Comparison of ENCODE assay signal across 10 cellular contexts in the genomic region with DNA sequence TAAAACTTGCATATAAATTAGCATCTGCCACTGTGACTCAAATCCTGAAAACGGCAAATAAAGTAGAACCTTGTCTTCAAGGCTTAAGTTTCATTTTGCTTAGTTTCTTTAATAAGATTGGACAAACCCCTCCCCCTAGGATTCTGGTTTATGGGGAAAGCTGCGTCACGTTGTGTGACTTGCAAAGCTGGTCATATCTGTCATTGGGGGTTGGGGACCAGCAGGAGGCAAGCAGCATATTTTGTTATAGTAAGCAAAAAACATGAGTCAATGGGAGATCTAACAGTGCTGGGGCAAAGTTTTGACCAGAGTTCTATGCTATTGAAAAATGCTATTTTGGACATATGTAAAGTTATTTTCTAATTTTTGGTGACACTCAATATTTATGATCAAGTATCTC.
DNase-seq lines count a peak whose midpoint lies in the region; ATAC-seq and TF ChIP-seq lines count a peak whose summit lies in the region.
"Had no signal": no experiment of that assay in that cellular context is flagged by ENCODE, and none has a peak within 500 bp of the region (broad histone marks: within the 10 kb centered on the region; RNA-seq: fewer than 3 reads in every experiment).

No MANE protein-coding gene starts in this region.

- CTCF ChIA-PET in PC-3 (lab: Charles Lee): interaction anchor here (0.5 kb wide), 1 partner anchor 326 kb away, joined by 3 read pairs; no protein-coding TSS in a partner anchor

- H3K27me3 ChIP-seq in PC-3 (ENCODE audit: low read length): no peaks in the 10 kb centered on the region
- H3K27me3 ChIP-seq: upper lobe of left lung had no signal

- no peaks in the 10 kb centered on the region for H4K20me1 ChIP-seq in PC-3 (ENCODE audit: low read length)

- no peak overlapping the region for H3K4me3 Mint-ChIP-seq in activated T-helper 17 cell treated with anti-CD3 and anti-CD28 coated beads, Interleukin-2, amount 50 U/mL, for 72 hours

- peak; percentile 53 for ATAC-seq in PC-3
- ATAC-seq in sciatic nerve: peak; percentile 82
- ATAC-seq in HG02884 (IDR thresholded peaks at IDR 0.05; ENCODE audit: unreplicated experiment): no peak
- no peak for ATAC-seq in activated T-helper 17 cell treated with anti-CD3 and anti-CD28 coated beads, Interleukin-2, amount 50 U/mL, for 72 hours (replicated peaks)

- H3K4me3 ChIP-seq in PC-3 (ENCODE audit: low read length) (peak overlapping the region; percentile 85), fibroblast of mammary gland (ENCODE audit: control insufficient read depth, low read depth, low read length) (peak overlapping the region; percentile 42)
- H3K4me3 ChIP-seq: GM12878 had no signal

- no peak overlapping the region for H3K27ac Mint-ChIP-seq in activated T-helper 17 cell treated with anti-CD3 and anti-CD28 coated beads, Interleukin-2, amount 50 U/mL, for 72 hours

- peak; percentile 85 for DNase-seq in EH (ENCODE audit: low read depth)
- peak; percentile 62 for DNase-seq in PC-3
- peak; percentile 71 for DNase-seq in fibroblast of mammary gland (ENCODE audit: low read depth)
- DNase-seq in sciatic nerve (ENCODE audit: low spot score): no peak
- DNase-seq in NOMO-1 (lab: John Stamatoyannopoulos, UW; ENCODE audit: unreplicated experiment in 2 of 2): no peak
- DNase-seq in activated T-cell treated with anti-CD3 and anti-CD28 coated beads, Interleukin-2, amount 50 U/mL, for 1 hour: no peak
- DNase-seq: upper lobe of left lung had no signal

- H3K9me3 ChIP-seq in PC-3 (ENCODE audit: low read length): no peaks in the 10 kb centered on the region
- H3K9me3 ChIP-seq: upper lobe of left lung had no signal

- intact Hi-C loops in PC-3 (cut with micrococcal nuclease): loop anchor here (2.0 to 10.0 kb wide), 2 partner anchors 410 to 736 kb away; a partner anchor contains a TSS
- intact Hi-C loops in sciatic nerve (cut with DNase I): loop anchor here (10.0 kb wide), 1 partner anchor 970 kb away; no protein-coding TSS in a partner anchor

- H3K36me3 Mint-ChIP-seq in activated T-helper 17 cell treated with anti-CD3 and anti-CD28 coated beads, Interleukin-2, amount 50 U/mL, for 72 hours (ENCODE audit: low read depth): no peaks in the 10 kb centered on the region

- H3K9me3 Mint-ChIP-seq in activated T-helper 17 cell treated with anti-CD3 and anti-CD28 coated beads, Interleukin-2, amount 50 U/mL, for 72 hours: peaks cover 4% of the 10 kb centered on the region

- H3K4me1 Mint-ChIP-seq in activated T-helper 17 cell treated with anti-CD3 and anti-CD28 coated beads, Interleukin-2, amount 50 U/mL, for 72 hours: no peaks in the 10 kb centered on the region

- H2AFZ ChIP-seq in PC-3 (ENCODE audit: low read length): peak overlapping the region; percentile 92

- H3F3A ChIP-seq in PC-3 (ENCODE audit: low read length, unreplicated experiment): no peaks in the 10 kb centered on the region

- no peaks in the 10 kb centered on the region for H3K79me2 ChIP-seq in PC-3 (ENCODE audit: low read length)

- POLR2A ChIA-PET in PC-3 (lab: Charles Lee; ENCODE audit: unreplicated experiment): no interaction called here

- peak overlapping the region; percentile 17; the same call in 1 of the 2 replicates for H3K27ac ChIP-seq in PC-3 (ENCODE audit: low read length)
- H3K27ac ChIP-seq: upper lobe of left lung had no signal

- no TSS peak for BruUV-seq in PC-3 (replicated peaks; lab: Mats Ljungman, UMichigan)

- no peaks in the 10 kb centered on the region for H3K9me2 ChIP-seq in PC-3 (replicated peaks; ENCODE audit: low read length)

- H3K4me1 ChIP-seq in PC-3 (ENCODE audit: insufficient read depth, low read length): peaks cover 8% of the 10 kb centered on the region; the same call in 1 of the 2 replicates
- H3K4me1 ChIP-seq: upper lobe of left lung had no signal

- no peaks in the 10 kb centered on the region for H3K36me3 ChIP-seq in PC-3 (ENCODE audit: low read depth, low read length)
- H3K36me3 ChIP-seq: upper lobe of left lung had no signal

- H3K27me3 Mint-ChIP-seq in activated T-helper 17 cell treated with anti-CD3 and anti-CD28 coated beads, Interleukin-2, amount 50 U/mL, for 72 hours: no peaks in the 10 kb centered on the region

- peak overlapping the region; percentile 94 for H3K4me2 ChIP-seq in PC-3 (ENCODE audit: low read length)

- TF ChIP-seq CTCF in PC-3 (conservative IDR thresholded peaks at IDR 0.05; ENCODE audit: low read depth, low read length): no peak
- no peak for TF ChIP-seq CTCF in fibroblast of mammary gland (conservative IDR thresholded peaks at IDR 0.05; ENCODE audit: control insufficient read depth, insufficient read depth, low read depth, low read length)

- peak overlapping the region; percentile 53; the same call in 1 of the 2 replicates for H3K9ac ChIP-seq in PC-3 (ENCODE audit: low read length)

Comparison
In these comparisons a context has a peak if more than half of its experiments do, and no peak if none do; other contexts are left out.
1. DNase-seq: peak in EH (single experiment), PC-3 (single experiment) and fibroblast of mammary gland (single experiment); none in sciatic nerve (single experiment), NOMO-1 (0 of 2) and activated T-cell treated with anti-CD3 and anti-CD28 coated beads, Interleukin-2, amount 50 U/mL, for 1 hour (single experiment).
2. ATAC-seq: peak in PC-3 (single experiment) and sciatic nerve (single experiment); none in HG02884 (single experiment) and activated T-helper 17 cell treated with anti-CD3 and anti-CD28 coated beads, Interleukin-2, amount 50 U/mL, for 72 hours (single experiment).